25 cellular contexts compared by ENCODE assay signal in genomic region chr12:130537655-130538054, GRCh38.
"Had no signal": no experiment of that assay in that cellular context is flagged by ENCODE, and none has a peak within 500 bp of the region (broad histone marks: within the 10 kb centered on the region; RNA-seq: fewer than 3 reads in every experiment).

No MANE protein-coding gene starts in this region.

- H3K9ac ChIP-seq: neural progenitor cell had no signal

- H3K9me3 ChIP-seq: ovary, right atrium auricular region, right lobe of liver, testis, thyroid gland, transverse colon, vagina had no signal

- H3K4me2 ChIP-seq: neural progenitor cell had no signal

- H3K4me1 ChIP-seq: left ventricle myocardium inferior, neural progenitor cell, right atrium auricular region, right lobe of liver, stomach, testis, thyroid gland, transverse colon, upper lobe of left lung, vagina had no signal

- H3K27ac ChIP-seq: left ventricle myocardium inferior, neural progenitor cell, ovary, right atrium auricular region, right lobe of liver, skin epidermis, stomach, testis, thyroid gland, transverse colon, upper lobe of left lung, vagina had no signal

- H3K27me3 ChIP-seq: neural progenitor cell, ovary, right atrium auricular region, right lobe of liver, stomach, testis, thyroid gland, transverse colon, upper lobe of left lung, vagina had no signal

- H3K4me3 ChIP-seq: left ventricle myocardium inferior, lung, neural progenitor cell, ovary, right atrium auricular region, right lobe of liver, skin epidermis, stomach, testis, thyroid gland, transverse colon, upper lobe of left lung, vagina had no signal

- ATAC-seq: natural killer cell; right lobe of liver; stimulated activated naive B cell treated with anti-CD40 and anti-IgM and Interleukin-4, amounts not matched to agents 10 μg/mL and 1 μg/mL and 100 μg/mL, for 72 hours; stimulated activated naive CD8-positive, alpha-beta T cell treated with anti-CD3 and anti-CD28 coated beads, Interleukin-15, Interleukin-2, amounts not matched to agents 100 U/mL and 50 U/mL, for 24 hours had no signal

- DNase-seq: immature natural killer cell; islet precursor cell; left ventricle myocardium inferior; mesendoderm; naive B cell; natural killer cell; nephron progenitor cell; ovary; right lobe of liver; stimulated activated CD4-positive, alpha-beta T cell treated with anti-CD3 and anti-CD28 coated beads, Interleukin-12 subunit alpha, Interleukin-12 subunit beta, amount 100 ng/mL, for 4 hours; stimulated activated CD4-positive, alpha-beta T cell treated with anti-CD3 and anti-CD28 coated beads, Interleukin-15, amount 100 ng/mL, for 24 hours; stimulated activated CD4-positive, alpha-beta T cell treated with anti-CD3 and anti-CD28 coated beads, Interleukin-2, amount 100 ng/mL, for 24 hours; stimulated activated CD4-positive, alpha-beta T cell treated with anti-CD3 and anti-CD28 coated beads, Interleukin-4, amount 100 ng/mL, for 1 hour; stimulated activated naive B cell treated with anti-CD40 and anti-IgM and Interleukin-4, amounts not matched to agents 10 μg/mL and 1 μg/mL and 100 μg/mL, for 72 hours; stimulated activated naive CD8-positive, alpha-beta T cell treated with anti-CD3 and anti-CD28 coated beads, Interleukin-15, Interleukin-2, amounts not matched to agents 100 U/mL and 50 U/mL, for 24 hours; stomach; testis; thyroid gland; transverse colon; upper lobe of left lung had no signal

- H3K36me3 ChIP-seq: left ventricle myocardium inferior, neural progenitor cell, ovary, right atrium auricular region, right lobe of liver, stomach, thyroid gland, transverse colon, upper lobe of left lung, vagina had no signal

- H2AFZ ChIP-seq: neural progenitor cell had no signal
